ENCODE assay signal across 23 cellular contexts in genomic region chr1:5645135-5645399, GRCh38.
"Had no signal": no experiment of that assay in that cellular context is flagged by ENCODE, and none has a peak within 500 bp of the region (broad histone marks: within the 10 kb centered on the region; RNA-seq: fewer than 3 reads in every experiment).

No MANE protein-coding gene starts in this region.

- H3K36me3 Mint-ChIP-seq: IgD-negative memory B cell had no signal

- H3K27ac ChIP-seq: KMS-11, Peyer's patch, SJCRH30 had no signal

- ATAC-seq: K562, PC-3, Right ventricle myocardium inferior, SK-N-SH treated with all-trans-retinoic acid at 6 μM for 48 hours had no signal

- H3K27ac Mint-ChIP-seq: IgD-negative memory B cell had no signal

- H3K27me3 ChIP-seq: Peyer's patch had no signal

- H3K4me1 Mint-ChIP-seq: IgD-negative memory B cell had no signal

- H3K36me3 ChIP-seq: Peyer's patch, SJCRH30 had no signal

- H3K4me3 ChIP-seq: K562, Peyer's patch, SJCRH30 had no signal

- H3K4me2 ChIP-seq: KMS-11 had no signal

- DNase-seq: Kasumi-1, MM.1S, NCI-H1092 treated with DMSO at 0.1 percent for 48 hours, NCI-H1436, NCI-H187, NCI-H2029, NCI-H2081 treated with DMSO at 0.1 percent for 48 hours, NCI-H2171, NCI-H226, NCI-H446, NCI-H510A, NCI-H524 treated with DMSO at 0.1 percent for 48 hours, NCI-H69, NCI-H774, PC-3, SHP77 treated with DMSO at 0.1 percent for 48 hours, SJCRH30 had no signal

- H3K9me3 ChIP-seq: Peyer's patch, SJCRH30 had no signal

- H3K4me1 ChIP-seq: Peyer's patch had no signal

- H3K4me3 Mint-ChIP-seq: IgD-negative memory B cell had no signal
